Comparison of ENCODE assay signal across 23 cellular contexts in genomic region chr2:238279324-238279682, GRCh38.
"Had no signal": no experiment of that assay in that cellular context is flagged by ENCODE, and none has a peak within 500 bp of the region (broad histone marks: within the 10 kb centered on the region; RNA-seq: fewer than 3 reads in every experiment).

No MANE protein-coding gene starts in this region.

- H3K9me3 ChIP-seq: breast epithelium, gastroesophageal sphincter, spleen, upper lobe of left lung, vagina had no signal

- ATAC-seq: activated naive CD4-positive, alpha-beta T cell treated with anti-CD3 and anti-CD28 coated beads, Interleukin-2, amount 50 U/mL, for 72 hours; activated T-cell treated with anti-CD3 and anti-CD28 coated beads, Interleukin-2, amount 50 U/mL, for 72 hours; gastroesophageal sphincter; natural killer cell treated with Interleukin-12 subunit alpha and Interleukin-12 subunit beta and Interleukin-15 and Interleukin-18, amount 100 ng/mL, for 72 hours; T-helper 17 cell had no signal

- H3K27me3 ChIP-seq: breast epithelium, gastroesophageal sphincter, spleen, upper lobe of left lung, vagina had no signal

- H3K27ac ChIP-seq: spleen, upper lobe of left lung, vagina had no signal

- H3K4me3 ChIP-seq: breast epithelium, gastroesophageal sphincter, lung, spleen, upper lobe of left lung, vagina had no signal

- DNase-seq: activated CD4-positive, alpha-beta memory T cell treated with anti-CD3 and anti-CD28 coated beads, Interleukin-2, amount 10 ng/mL, durations not matched to agents 7 days and 5 days; activated CD4-positive, alpha-beta T cell treated with anti-CD3 and anti-CD28 coated beads, Interleukin-2, amount 10 ng/mL, durations not matched to agents 7 days and 5 days; activated CD4-positive, CD25-positive, alpha-beta regulatory T cell treated with anti-CD3 and anti-CD28 coated beads, Interleukin-2, amount 50 U/mL, for 72 hours; activated naive CD4-positive, alpha-beta T cell; activated T-cell treated with anti-CD3 and anti-CD28 coated beads for 4 hours; activated T-cell treated with anti-CD3 and anti-CD28 coated beads, Interleukin-2, amount 50 U/mL, for 72 hours; central memory CD4-positive, alpha-beta T cell; hippocampal formation; mesendoderm; retina; spleen; stimulated activated CD4-positive, alpha-beta T cell treated with anti-CD3 and anti-CD28 coated beads, Interleukin-2, amount 100 ng/mL, for 48 hours; stimulated activated naive CD4-positive, alpha-beta T cell treated with Interleukin-2 at 50 U/mL for 16 hours; substantia nigra; T-helper 17 cell; T1000; upper lobe of left lung had no signal
